ENCODE assay signal across 19 cellular contexts in the genomic region with DNA sequence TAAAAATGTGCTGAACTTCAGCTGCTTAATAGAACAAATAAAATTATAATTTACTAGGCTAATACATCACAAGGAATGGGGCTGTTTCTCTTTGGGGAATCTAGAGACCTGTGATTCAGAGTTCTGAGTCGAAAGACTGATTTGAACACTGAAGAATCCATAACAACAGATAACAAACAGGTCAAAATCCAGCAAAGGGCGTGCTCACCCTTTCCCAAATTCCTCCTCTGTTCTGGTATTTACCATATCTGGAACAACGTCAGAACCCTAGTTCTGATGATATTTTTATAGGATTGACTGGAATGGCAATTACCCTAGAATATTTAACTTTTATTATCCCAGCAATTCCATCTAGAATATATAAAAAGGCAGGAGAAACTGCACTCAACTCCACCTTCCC.
DNase-seq lines count a peak whose midpoint lies in the region; ATAC-seq and TF ChIP-seq lines count a peak whose summit lies in the region.
"Had no signal": no experiment of that assay in that cellular context is flagged by ENCODE, and none has a peak within 500 bp of the region (broad histone marks: within the 10 kb centered on the region; RNA-seq: fewer than 3 reads in every experiment).

No MANE protein-coding gene starts in this region.

- H3K79me1 ChIP-seq in trophoblast cell (ENCODE audit: low read length): no peaks in the 10 kb centered on the region

- no peak overlapping the region for H3K23ac ChIP-seq in trophoblast cell (ENCODE audit: low read length)

- TF ChIP-seq CTCF in HFFc6 (IDR thresholded peaks at IDR 0.05) (no peak), fibroblast of pulmonary artery (IDR thresholded peaks at IDR 0.05; ENCODE audit: low read length, missing control alignments) (no peak), GM20000 (IDR thresholded peaks at IDR 0.05; ENCODE audit: extremely low read depth, missing control alignments) (no peak)

- no peak overlapping the region for H4K91ac ChIP-seq in trophoblast cell (ENCODE audit: low read depth, low read length)

- ATAC-seq in activated CD8-positive, alpha-beta memory T cell treated with anti-CD3 and anti-CD28 coated beads, Interleukin-2, amount 10 ng/mL, durations not matched to agents 7 days and 5 days: no peak
- ATAC-seq: PC-3 had no signal

- H2BK12ac ChIP-seq in trophoblast cell (ENCODE audit: low read length): no peak overlapping the region

- no peak overlapping the region for H2BK120ac ChIP-seq in trophoblast cell (ENCODE audit: insufficient read depth, low read length, poor library complexity)

- no peak overlapping the region for H3K4ac ChIP-seq in trophoblast cell (ENCODE audit: low read depth, low read length)

- no peaks in the 10 kb centered on the region for H3K36me3 ChIP-seq in trophoblast cell (ENCODE audit: control insufficient read depth in 1 of 2, insufficient read depth in 2 of 2, low read length in 2 of 2)
- H3K36me3 ChIP-seq: SJCRH30 had no signal

- no peak overlapping the region for H3K4me2 ChIP-seq in trophoblast cell (ENCODE audit: low read length)

- no peak overlapping the region for H4K8ac ChIP-seq in trophoblast cell (ENCODE audit: low read depth, low read length)

- H3K18ac ChIP-seq in trophoblast cell (ENCODE audit: low read length): no peak overlapping the region

- no peaks in the 10 kb centered on the region for H3K79me2 ChIP-seq in trophoblast cell (ENCODE audit: control insufficient read depth, insufficient read depth, low read length, poor library complexity)

- no peaks in the 10 kb centered on the region for H3K4me1 ChIP-seq in trophoblast cell (ENCODE audit: control insufficient read depth in 1 of 2, insufficient read depth in 2 of 2, low read length in 2 of 2)
- H3K4me1 ChIP-seq: SJCRH30 had no signal

- H3K27ac ChIP-seq in trophoblast cell (ENCODE audit: low read depth, low read length): no peak overlapping the region
- H3K27ac ChIP-seq: RWPE1, SJCRH30 had no signal

- peak; percentile 27 for DNase-seq in AG08395 (ENCODE audit: low spot score)
- peak; percentile 37 for DNase-seq in HFFc6
- DNase-seq in fibroblast of pulmonary artery (ENCODE audit: low read depth): peak; percentile 13
- DNase-seq in trophoblast cell: peak; percentile 51 to 91
- no peak for DNase-seq in activated CD8-positive, alpha-beta memory T cell treated with anti-CD3 and anti-CD28 coated beads, Interleukin-2, amount 10 ng/mL, durations not matched to agents 7 days and 5 days
- DNase-seq in HT-29 (ENCODE audit: low spot score): no peak
- DNase-seq in GM20000 (ENCODE audit: low spot score): no peak
- DNase-seq in DMS153 treated with DMSO at 0.1 percent for 48 hours (lab: John Stamatoyannopoulos, UW; ENCODE audit: unreplicated experiment): no peak
- DNase-seq: 8988T, C1 segment of cervical spinal cord, H7, Karpas-422, NCI-H1105, NCI-H1694, NCI-H446, NCI-H774, PC-3, SJCRH30 had no signal

- no peak overlapping the region for H2AFZ ChIP-seq in trophoblast cell (ENCODE audit: insufficient read depth, low read length, poor library complexity)

- H3K4me3 Mint-ChIP-seq in HFFc6: no peak overlapping the region
- H3K4me3 Mint-ChIP-seq in activated CD8-positive, alpha-beta memory T cell treated with anti-CD3 and anti-CD28 coated beads, Interleukin-2, amount 10 ng/mL, durations not matched to agents 7 days and 5 days: no peak overlapping the region

- no peaks in the 10 kb centered on the region for H3K36me3 Mint-ChIP-seq in HFFc6 (ENCODE audit: low read depth)
- H3K36me3 Mint-ChIP-seq in activated CD8-positive, alpha-beta memory T cell treated with anti-CD3 and anti-CD28 coated beads, Interleukin-2, amount 10 ng/mL, durations not matched to agents 7 days and 5 days: no peaks in the 10 kb centered on the region

- H3K9ac ChIP-seq in trophoblast cell (ENCODE audit: low read length): no peak overlapping the region

- no peaks in the 10 kb centered on the region for H3K9me3 Mint-ChIP-seq in HFFc6
- H3K9me3 Mint-ChIP-seq in activated CD8-positive, alpha-beta memory T cell treated with anti-CD3 and anti-CD28 coated beads, Interleukin-2, amount 10 ng/mL, durations not matched to agents 7 days and 5 days (ENCODE audit: low read depth): no peaks in the 10 kb centered on the region

- peaks cover 5% of the 10 kb centered on the region; the same call in 1 of the 2 replicates for H3K27me3 Mint-ChIP-seq in HFFc6 (ENCODE audit: insufficient read depth)
- H3K27me3 Mint-ChIP-seq in activated CD8-positive, alpha-beta memory T cell treated with anti-CD3 and anti-CD28 coated beads, Interleukin-2, amount 10 ng/mL, durations not matched to agents 7 days and 5 days: no peaks in the 10 kb centered on the region

- H3K4me3 ChIP-seq in fibroblast of pulmonary artery (replicated peaks; ENCODE audit: low read depth, low read length) (no peak overlapping the region), trophoblast cell (ENCODE audit: low read depth, low read length) (no peak overlapping the region)
- H3K4me3 ChIP-seq: SJCRH30 had no signal

- no peak overlapping the region for H3K27ac Mint-ChIP-seq in HFFc6
- no peak overlapping the region for H3K27ac Mint-ChIP-seq in activated CD8-positive, alpha-beta memory T cell treated with anti-CD3 and anti-CD28 coated beads, Interleukin-2, amount 10 ng/mL, durations not matched to agents 7 days and 5 days

- CTCF ChIA-PET in activated CD8-positive, alpha-beta memory T cell treated with anti-CD3 and anti-CD28 coated beads, Interleukin-2, amount 10 ng/mL, durations not matched to agents 7 days and 5 days (lab: Charles Lee): no interaction called here

- H3K9me3 ChIP-seq in trophoblast cell (ENCODE audit: insufficient read depth, low read depth, low read length): no peaks in the 10 kb centered on the region
- H3K9me3 ChIP-seq: SJCRH30 had no signal

- H3K4me1 Mint-ChIP-seq in HFFc6 (ENCODE audit: low read depth): peaks cover 9% of the 10 kb centered on the region
- no peaks in the 10 kb centered on the region for H3K4me1 Mint-ChIP-seq in activated CD8-positive, alpha-beta memory T cell treated with anti-CD3 and anti-CD28 coated beads, Interleukin-2, amount 10 ng/mL, durations not matched to agents 7 days and 5 days

- H4K12ac ChIP-seq in trophoblast cell (ENCODE audit: low read depth, low read length): no peak overlapping the region

- WGBS in trophoblast cell (ENCODE audit: extremely low coverage, insufficient coverage, insufficient read length): no CpG with 5 or more reads among the region's 3 CpGs

- no peak overlapping the region for H2BK5ac ChIP-seq in trophoblast cell (ENCODE audit: low read depth, low read length, poor library complexity)

- H2AK5ac ChIP-seq in trophoblast cell (ENCODE audit: low read length): no peak overlapping the region

- H3K27me3 ChIP-seq in trophoblast cell (ENCODE audit: insufficient read depth, low read length): no peaks in the 10 kb centered on the region
- H3K27me3 ChIP-seq: SJCRH30 had no signal

- no peak overlapping the region for H3K14ac ChIP-seq in trophoblast cell (ENCODE audit: low read length)

Comparison
In these comparisons a context has a peak if more than half of its experiments do, and no peak if none do; other contexts are left out.
1. DNase-seq: peak in AG08395 (single experiment), HFFc6 (single experiment), fibroblast of pulmonary artery (single experiment) and trophoblast cell (2 of 2); none in activated CD8-positive, alpha-beta memory T cell treated with anti-CD3 and anti-CD28 coated beads, Interleukin-2, amount 10 ng/mL, durations not matched to agents 7 days and 5 days (single experiment), HT-29 (single experiment), GM20000 (single experiment) and DMS153 treated with DMSO at 0.1 percent for 48 hours (single experiment).